Comparison of ENCODE assay signal across 22 cellular contexts in genomic region chr4:92031825-92032224, GRCh38.
DNase-seq lines count a peak whose midpoint lies in the region; ATAC-seq and TF ChIP-seq lines count a peak whose summit lies in the region.
"Had no signal": no experiment of that assay in that cellular context is flagged by ENCODE, and none has a peak within 500 bp of the region (broad histone marks: within the 10 kb centered on the region; RNA-seq: fewer than 3 reads in every experiment).

No MANE protein-coding gene starts in this region.

- H3K27ac Mint-ChIP-seq in T-helper 17 cell, result no peak overlapping the region
- H3K27ac Mint-ChIP-seq: CD14-positive monocyte; CD4-positive, alpha-beta T cell; CD8-positive, alpha-beta memory T cell; GM23338; H9 had no signal

- TF ChIP-seq EP300 in stomach (IDR thresholded peaks at IDR 0.05), result no peak

- H3K27ac ChIP-seq in body of pancreas, result peak overlapping the region in 3 of 4 donors; percentile 27 to 72 (median 53)
- H3K27ac ChIP-seq in stomach, result no peak overlapping the region
- H3K27ac ChIP-seq: A549; BLaER1 treated with 17β-estradiol and CSF1 and Interleukin-3, amounts not matched to agents 10 nM and 100 nM had no signal

- no peaks in the 10 kb centered on the region for H3K4me1 Mint-ChIP-seq in T-helper 17 cell
- H3K4me1 Mint-ChIP-seq: CD14-positive monocyte; CD8-positive, alpha-beta memory T cell had no signal

- H3K9me3 ChIP-seq in body of pancreas (no peaks in the 10 kb centered on the region), mucosa of descending colon (no peaks in the 10 kb centered on the region), stomach (no peaks in the 10 kb centered on the region), T-helper 17 cell (ENCODE audit: control insufficient read depth, low read length, poor library complexity, severe bottlenecking) (peaks cover under 1% of the 10 kb centered on the region)
- H3K9me3 ChIP-seq: A549, BE2C had no signal

- no peaks in the 10 kb centered on the region for H3K36me3 Mint-ChIP-seq in T-helper 17 cell (ENCODE audit: low read depth)
- H3K36me3 Mint-ChIP-seq: CD14-positive monocyte; CD8-positive, alpha-beta memory T cell had no signal

- no peaks in the 10 kb centered on the region for H3K36me3 ChIP-seq in body of pancreas (replicated peaks in 1 of 2; ENCODE audit: insufficient read depth in 1 of 2, low read depth in 2 of 2)
- no peaks in the 10 kb centered on the region for H3K36me3 ChIP-seq in mucosa of descending colon (ENCODE audit: low read depth)
- H3K36me3 ChIP-seq in stomach, result no peaks in the 10 kb centered on the region
- H3K36me3 ChIP-seq: BE2C; BLaER1 treated with 17β-estradiol and CSF1 and Interleukin-3, amounts not matched to agents 10 nM and 100 nM had no signal

- intact Hi-C loops in body of pancreas (cut with DNase I) (no loop called here), mucosa of descending colon (cut with DNase I, micrococcal nuclease) (no loop called here), stomach (cut with DNase I; ENCODE audit: low total_unique reads) (no loop called here)

- TF ChIP-seq POLR2A in body of pancreas (IDR thresholded peaks at IDR 0.05) (no peak), stomach (IDR thresholded peaks at IDR 0.05) (no peak)

- 24 to 35% methylated on average over 2 of the region's 2 CpGs for WGBS in body of pancreas, 2 donors
- 15 to 52% (median 30%) methylated on average over 2 of the region's 2 CpGs for WGBS in stomach, 5 donors

- H3K4me3 ChIP-seq in body of pancreas, result no peak overlapping the region
- no peak overlapping the region for H3K4me3 ChIP-seq in mucosa of descending colon
- no peak overlapping the region for H3K4me3 ChIP-seq in stomach
- H3K4me3 ChIP-seq: A549; BLaER1 treated with 17β-estradiol and CSF1 and Interleukin-3, amounts not matched to agents 10 nM and 100 nM; GM23338 had no signal

- ATAC-seq in body of pancreas, result peak; percentile 56
- peak; percentile 16 for ATAC-seq in mucosa of descending colon
- ATAC-seq in HG03520 (IDR thresholded peaks at IDR 0.05; ENCODE audit: unreplicated experiment), result no peak
- no peak for ATAC-seq in T-helper 17 cell
- ATAC-seq: A549, GM23338, HCT116 had no signal

- H3K27me3 ChIP-seq in body of pancreas, result no peaks in the 10 kb centered on the region
- no peaks in the 10 kb centered on the region for H3K27me3 ChIP-seq in stomach
- H3K27me3 ChIP-seq: BE2C; BLaER1 treated with 17β-estradiol and CSF1 and Interleukin-3, amounts not matched to agents 10 nM and 100 nM had no signal

- no peak for TF ChIP-seq CTCF in body of pancreas (IDR thresholded peaks at IDR 0.05)
- no peak for TF ChIP-seq CTCF in mucosa of descending colon (IDR thresholded peaks at IDR 0.05)
- TF ChIP-seq CTCF in stomach (IDR thresholded peaks at IDR 0.05), result no peak

- peaks cover 7% of the 10 kb centered on the region for H3K4me1 ChIP-seq in body of pancreas
- H3K4me1 ChIP-seq in mucosa of descending colon (ENCODE audit: low read depth), result no peaks in the 10 kb centered on the region
- H3K4me1 ChIP-seq in stomach, result peaks cover 0 to 5% (median 0%) of the 10 kb centered on the region in 4 donors
- H3K4me1 ChIP-seq: A549, BE2C had no signal

- DNase-seq in body of pancreas, result peak; percentile 38 to 63 (median 44)
- DNase-seq in mucosa of descending colon, result peak in 1 of 3 donors; percentile 57
- peak; percentile 51 for DNase-seq in stomach
- no peak for DNase-seq in activated CD4-positive, alpha-beta T cell treated with anti-CD3 and anti-CD28 coated beads for 1 hour
- DNase-seq in T-helper 17 cell, result no peak
- DNase-seq: 8988T; ACHN; AML-193; BE2C; CD4-positive, alpha-beta T cell; CD8-positive, alpha-beta memory T cell; DMS 273 treated with DMSO at 0.1 percent for 48 hours; DMS79; EL; GF-D8; H9 had no signal

- H3K4me3 Mint-ChIP-seq in T-helper 17 cell, result no peak overlapping the region
- H3K4me3 Mint-ChIP-seq: CD14-positive monocyte; CD4-positive, alpha-beta T cell; CD8-positive, alpha-beta memory T cell; GM23338; H9 had no signal

- no peaks in the 10 kb centered on the region for H3K27me3 Mint-ChIP-seq in T-helper 17 cell
- H3K27me3 Mint-ChIP-seq: CD4-positive, alpha-beta T cell; CD8-positive, alpha-beta memory T cell had no signal

Comparison
In these comparisons a context has a peak if more than half of its experiments do, and no peak if none do; other contexts are left out.
1. ATAC-seq: peak in body of pancreas (single experiment) and mucosa of descending colon (single experiment); none in HG03520 (single experiment) and T-helper 17 cell (single experiment).
2. DNase-seq: peak in body of pancreas (4 of 4) and stomach (single experiment); none in activated CD4-positive, alpha-beta T cell treated with anti-CD3 and anti-CD28 coated beads for 1 hour (single experiment) and T-helper 17 cell (0 of 3).
3. H3K27ac ChIP-seq: peak in body of pancreas (3 of 4); none in stomach (0 of 5).